17 cellular contexts compared by ENCODE assay signal in the genomic region with DNA sequence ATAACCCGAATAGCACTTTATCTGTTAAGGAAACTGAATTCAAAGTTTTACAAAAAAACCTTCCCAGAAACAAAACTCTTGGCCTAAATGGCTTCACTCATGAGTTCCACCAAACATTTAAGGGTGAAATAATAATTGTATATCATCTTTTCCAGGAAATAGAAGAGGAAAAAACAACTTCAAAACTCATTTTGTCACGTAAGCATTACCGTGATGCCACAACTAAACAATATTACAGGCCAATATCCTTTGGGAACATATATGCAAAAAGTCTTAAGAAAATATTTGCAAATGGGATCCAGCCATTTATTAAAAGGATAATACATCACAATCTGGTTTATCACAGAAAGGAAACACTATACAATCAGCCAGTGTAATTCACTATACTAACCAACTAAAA.
DNase-seq lines count a peak whose midpoint lies in the region; ATAC-seq and TF ChIP-seq lines count a peak whose summit lies in the region.
"Had no signal": no experiment of that assay in that cellular context is flagged by ENCODE, and none has a peak within 500 bp of the region (broad histone marks: within the 10 kb centered on the region; RNA-seq: fewer than 3 reads in every experiment).

No MANE protein-coding gene starts in this region.

- H3K36me3 Mint-ChIP-seq in stimulated activated naive CD8-positive, alpha-beta T cell treated with anti-CD3 and anti-CD28 coated beads, Interleukin-15, Interleukin-2, amounts not matched to agents 100 ng/mL and 50 ng/mL, for 24 hours (ENCODE audit: low read depth): peaks cover 36% of the 10 kb centered on the region

- H2BK120ac ChIP-seq in IMR-90 (ENCODE audit: low read depth, low read length): no peak overlapping the region

- H4K5ac ChIP-seq in IMR-90 (ENCODE audit: low read depth, low read length): no peak overlapping the region

- H2BK20ac ChIP-seq in IMR-90 (ENCODE audit: low read depth, low read length): no peak overlapping the region

- H3K9me3 ChIP-seq in IMR-90 (ENCODE audit: control insufficient read depth, insufficient read depth, low read length): no peaks in the 10 kb centered on the region
- H3K9me3 ChIP-seq: BE2C, BLaER1 had no signal

- H3K23ac ChIP-seq in IMR-90 (ENCODE audit: low read depth, low read length): no peak overlapping the region

- H2AK9ac ChIP-seq in IMR-90 (replicated peaks; ENCODE audit: low read depth, low read length, poor library complexity): no peak overlapping the region

- no peak overlapping the region for H3K14ac ChIP-seq in IMR-90 (replicated peaks; ENCODE audit: low read depth, low read length)

- H4K8ac ChIP-seq in IMR-90 (ENCODE audit: low read depth in 2 of 2, low read length in 2 of 2): no peak overlapping the region

- ATAC-seq in stimulated activated naive CD8-positive, alpha-beta T cell treated with anti-CD3 and anti-CD28 coated beads, Interleukin-15, amount 100 ng/mL, for 72 hours: no peak
- ATAC-seq in IMR-90 (ENCODE audit: low read depth) (no peak), sciatic nerve (no peak)

- no peaks in the 10 kb centered on the region for H4K20me1 ChIP-seq in IMR-90 (ENCODE audit: insufficient read depth, low read length)
- H4K20me1 ChIP-seq: BLaER1 had no signal

- no peak overlapping the region for H3K9ac ChIP-seq in IMR-90 (ENCODE audit: low read depth, low read length)
- H3K9ac ChIP-seq: BLaER1 had no signal

- CTCF ChIA-PET in IMR-90 (lab: Yijun Ruan, JAX): no interaction called here

- no peak for TF ChIP-seq RAD21 in IMR-90 (IDR thresholded peaks at IDR 0.05; ENCODE audit: low read length)

- dilution Hi-C loops in IMR-90 (cut with HindIII; ENCODE audit: low sequenced_read_pairs, unreplicated experiment): no loop called here

- H4K91ac ChIP-seq in IMR-90 (ENCODE audit: insufficient read depth, low read depth, low read length): no peak overlapping the region

- peak overlapping the region; percentile 5 for H3K27ac Mint-ChIP-seq in stimulated activated naive CD8-positive, alpha-beta T cell treated with anti-CD3 and anti-CD28 coated beads, Interleukin-15, Interleukin-2, amounts not matched to agents 100 ng/mL and 50 ng/mL, for 24 hours
- no peak overlapping the region for H3K27ac Mint-ChIP-seq in stimulated activated naive CD8-positive, alpha-beta T cell treated with anti-CD3 and anti-CD28 coated beads, Interleukin-15, amount 100 ng/mL, for 72 hours
- H3K27ac Mint-ChIP-seq: CD4-positive, CD25-positive, alpha-beta regulatory T cell; CD8-positive, alpha-beta memory T cell had no signal

- no peak overlapping the region for H3K4me3 ChIP-seq in IMR-90 (ENCODE audit: insufficient read depth, low read depth, low read length)
- H3K4me3 ChIP-seq: BLaER1 had no signal

- H3K36me3 ChIP-seq in IMR-90 (ENCODE audit: control insufficient read depth, insufficient read depth, low read length): no peaks in the 10 kb centered on the region
- H3K36me3 ChIP-seq: BLaER1 had no signal

- no peaks in the 10 kb centered on the region for H3K9me1 ChIP-seq in IMR-90 (ENCODE audit: insufficient read depth, low read length)

- no peak overlapping the region for H2BK15ac ChIP-seq in IMR-90 (ENCODE audit: low read depth, low read length)

- in situ Hi-C loops in IMR-90 (cut with MboI; ENCODE audit: low sequenced_read_pairs): no loop called here

- H3K4ac ChIP-seq in IMR-90 (ENCODE audit: low read depth, low read length): no peak overlapping the region

- H3K4me1 ChIP-seq in IMR-90 (ENCODE audit: control insufficient read depth, insufficient read depth, low read length): no peaks in the 10 kb centered on the region
- H3K4me1 ChIP-seq: BE2C, BLaER1 had no signal

- no peak overlapping the region for H3K4me3 Mint-ChIP-seq in stimulated activated naive CD8-positive, alpha-beta T cell treated with anti-CD3 and anti-CD28 coated beads, Interleukin-15, Interleukin-2, amounts not matched to agents 100 ng/mL and 50 ng/mL, for 24 hours
- no peak overlapping the region for H3K4me3 Mint-ChIP-seq in stimulated activated naive CD8-positive, alpha-beta T cell treated with anti-CD3 and anti-CD28 coated beads, Interleukin-15, amount 100 ng/mL, for 72 hours
- H3K4me3 Mint-ChIP-seq: CD14-positive monocyte; CD4-positive, alpha-beta memory T cell; CD4-positive, CD25-positive, alpha-beta regulatory T cell; CD8-positive, alpha-beta memory T cell had no signal

- no peaks in the 10 kb centered on the region for H3K27me3 Mint-ChIP-seq in stimulated activated naive CD8-positive, alpha-beta T cell treated with anti-CD3 and anti-CD28 coated beads, Interleukin-15, Interleukin-2, amounts not matched to agents 100 ng/mL and 50 ng/mL, for 24 hours
- H3K27me3 Mint-ChIP-seq in stimulated activated naive CD8-positive, alpha-beta T cell treated with anti-CD3 and anti-CD28 coated beads, Interleukin-15, amount 100 ng/mL, for 72 hours: no peaks in the 10 kb centered on the region
- H3K27me3 Mint-ChIP-seq: CD4-positive, alpha-beta memory T cell; CD4-positive, CD25-positive, alpha-beta regulatory T cell; CD8-positive, alpha-beta memory T cell had no signal

- H2AK5ac ChIP-seq in IMR-90 (ENCODE audit: low read depth, low read length): no peak overlapping the region

- H3K18ac ChIP-seq in IMR-90 (ENCODE audit: low read depth, low read length): no peak overlapping the region

- H3K27ac ChIP-seq in IMR-90 (ENCODE audit: insufficient read depth, low read length): no peak overlapping the region
- H3K27ac ChIP-seq: BLaER1 had no signal

- no peak overlapping the region for H3K56ac ChIP-seq in IMR-90 (ENCODE audit: extremely low read depth, insufficient read depth, low read length)

- no CpG with 5 or more reads among the region's 3 CpGs for WGBS in IMR-90 (ENCODE audit: extremely low coverage in 2 of 2, insufficient read length in 1 of 2), 2 experiments

- no peak overlapping the region for H2AFZ ChIP-seq in IMR-90 (replicated peaks; ENCODE audit: low read length, poor library complexity)

- TF ChIP-seq CTCF in IMR-90 (conservative IDR thresholded peaks at IDR 0.05; ENCODE audit: low read depth, low read length): no peak

- POLR2A ChIA-PET in IMR-90 (lab: Charles Lee; ENCODE audit: unreplicated experiment): no interaction called here

- H2BK5ac ChIP-seq in IMR-90 (ENCODE audit: low read depth, low read length, poor library complexity, severe bottlenecking): no peak overlapping the region

- H3K4me1 Mint-ChIP-seq in stimulated activated naive CD8-positive, alpha-beta T cell treated with anti-CD3 and anti-CD28 coated beads, Interleukin-15, Interleukin-2, amounts not matched to agents 100 ng/mL and 50 ng/mL, for 24 hours (ENCODE audit: low read depth): no peaks in the 10 kb centered on the region
- H3K4me1 Mint-ChIP-seq in stimulated activated naive CD8-positive, alpha-beta T cell treated with anti-CD3 and anti-CD28 coated beads, Interleukin-15, amount 100 ng/mL, for 72 hours: no peaks in the 10 kb centered on the region
- H3K4me1 Mint-ChIP-seq: CD14-positive monocyte had no signal

- H3K27me3 ChIP-seq in IMR-90 (ENCODE audit: control insufficient read depth, insufficient read depth, low read length): no peaks in the 10 kb centered on the region
- H3K27me3 ChIP-seq: BE2C, BLaER1 had no signal

- no peak for TF ChIP-seq POLR2A in IMR-90 (IDR thresholded peaks at IDR 0.05; ENCODE audit: low read depth, low read length)

- no peak for DNase-seq in stimulated activated naive CD8-positive, alpha-beta T cell treated with anti-CD3 and anti-CD28 coated beads, Interleukin-15, amount 100 ng/mL, for 72 hours
- DNase-seq in IMR-90 (no peak), sciatic nerve (ENCODE audit: low spot score) (no peak)
- no peak for DNase-seq in stimulated activated naive CD4-positive, alpha-beta T cell (lab: John Stamatoyannopoulos, UW)
- DNase-seq: 8988T; ACHN; BE2C; C1 segment of cervical spinal cord; CD4-positive, alpha-beta memory T cell; CD4-positive, CD25-positive, alpha-beta regulatory T cell; CD8-positive, alpha-beta memory T cell; COR-L47; DMS79 treated with DMSO at 0.1 percent for 48 hours; GF-D8 had no signal

- H3K9me3 Mint-ChIP-seq in stimulated activated naive CD8-positive, alpha-beta T cell treated with anti-CD3 and anti-CD28 coated beads, Interleukin-15, Interleukin-2, amounts not matched to agents 100 ng/mL and 50 ng/mL, for 24 hours: peaks cover 18% of the 10 kb centered on the region
- peaks cover 11 to 12% of the 10 kb centered on the region in 2 donors for H3K9me3 Mint-ChIP-seq in stimulated activated naive CD8-positive, alpha-beta T cell treated with anti-CD3 and anti-CD28 coated beads, Interleukin-15, amount 100 ng/mL, for 72 hours

- BruUV-seq in IMR-90 (replicated peaks; lab: Mats Ljungman, UMichigan): no TSS peak

- intact Hi-C loops in IMR-90 (cut with micrococcal nuclease): no loop called here
- intact Hi-C loops in sciatic nerve (cut with DNase I): no loop called here

- no peak overlapping the region for H3K4me2 ChIP-seq in IMR-90 (ENCODE audit: low read depth, low read length)
- H3K4me2 ChIP-seq: BLaER1 had no signal

- H3K79me1 ChIP-seq in IMR-90 (ENCODE audit: low read depth in 1 of 2, low read length in 2 of 2): no peaks in the 10 kb centered on the region

TF ChIP-seq in IMR-90, 13 proteins besides CTCF, POLR2A, EP300 and RAD21:
- TF ChIP-seq RFX5 (IDR thresholded peaks at IDR 0.05; ENCODE audit: low read depth, low read length) (no peak), RCOR1 (IDR thresholded peaks at IDR 0.05; ENCODE audit: insufficient replicate concordance, low read length) (no peak), BHLHE40 (IDR thresholded peaks at IDR 0.05; ENCODE audit: low read depth, low read length) (no peak), CHD1 (IDR thresholded peaks at IDR 0.05; ENCODE audit: low read depth, low read length) (no peak), FOS (IDR thresholded peaks at IDR 0.05; ENCODE audit: low read depth, low read length) (no peak), SMC3 (IDR thresholded peaks at IDR 0.05; ENCODE audit: low read depth, low read length) (no peak), MAFK (IDR thresholded peaks at IDR 0.05; ENCODE audit: low read depth, low read length) (peak; percentile 50), USF2 (IDR thresholded peaks at IDR 0.05; ENCODE audit: low read depth, low read length) (no peak), MXI1 (IDR thresholded peaks at IDR 0.05; ENCODE audit: borderline replicate concordance, low read depth, low read length) (no peak)
